Comparison of ENCODE assay signal across 18 cellular contexts in the genomic region with DNA sequence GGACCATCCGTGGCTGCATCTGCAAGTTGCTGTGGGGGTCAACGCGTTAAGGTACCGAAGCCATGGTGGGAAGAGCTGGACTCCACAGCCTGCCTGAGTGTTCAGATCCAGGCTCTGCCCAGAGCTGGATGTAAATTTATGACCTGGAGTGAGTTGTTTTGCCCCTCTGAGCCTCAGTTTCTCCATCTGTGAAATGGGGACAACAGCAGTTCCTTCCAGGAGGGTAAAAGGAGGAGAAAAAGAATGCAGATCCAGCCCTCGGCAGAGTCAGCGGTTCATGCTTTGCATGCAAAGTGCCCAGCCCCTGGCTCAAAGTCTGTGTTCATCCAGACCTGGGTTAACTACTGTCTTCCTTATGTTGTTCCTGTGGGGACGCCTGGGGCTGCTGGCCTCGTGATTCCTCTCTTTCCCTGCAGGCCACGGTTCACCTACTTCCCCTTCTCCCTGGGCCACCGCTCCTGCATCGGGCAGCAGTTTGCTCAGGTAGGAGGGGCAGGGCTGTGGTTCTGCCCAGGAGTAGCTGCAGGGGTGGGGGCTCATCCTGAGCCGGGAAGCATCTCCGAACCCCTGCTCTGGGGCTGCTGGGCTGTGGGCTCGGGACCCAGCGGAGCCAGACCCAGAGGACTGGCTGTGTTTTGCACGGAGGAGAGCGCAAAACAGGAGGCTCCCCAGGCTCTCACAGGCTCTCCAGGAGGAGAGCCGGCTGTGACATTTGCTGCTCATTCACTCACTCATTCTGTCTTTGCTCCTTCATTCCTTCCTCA. TPM values are rescaled to one million over a fixed set of nuclear protein-coding genes. Genes with fewer than 3 reads are reported as not detected.
A peak's percentile ranks its signal among the peaks of the same experiment; 100 is the strongest.
DNase-seq lines count a peak whose midpoint lies in the region; ATAC-seq, FAIRE-seq and TF ChIP-seq lines count a peak whose summit lies in the region.
"Had no signal": no experiment of that assay in that cellular context is flagged by ENCODE, and none has a peak within 500 bp of the region (broad histone marks: within the 10 kb centered on the region; RNA-seq: fewer than 3 reads in every experiment).

No MANE protein-coding gene starts in this region.

- H4K20me1 ChIP-seq in OCI-LY7 (ENCODE audit: insufficient read depth, low read length): no peaks in the 10 kb centered on the region

- CTCF ChIA-PET in activated CD8-positive, alpha-beta memory T cell treated with anti-CD3 and anti-CD28 coated beads, Interleukin-2, amount 10 ng/mL, durations not matched to agents 7 days and 5 days (lab: Charles Lee): no interaction called here
- CTCF ChIA-PET in OCI-LY7 (lab: Charles Lee; ENCODE audit: unreplicated experiment): no interaction called here
- CTCF ChIA-PET in activated CD4-positive, alpha-beta memory T cell treated with anti-CD3 and anti-CD28 coated beads for 36 hours (lab: Charles Lee): interaction anchor here (0.9 kb wide), 1 partner anchor 158 kb away, joined by 3 read pairs; no protein-coding TSS in a partner anchor

- H3K36me3 Mint-ChIP-seq in activated CD8-positive, alpha-beta memory T cell treated with anti-CD3 and anti-CD28 coated beads, Interleukin-2, amount 10 ng/mL, durations not matched to agents 7 days and 5 days: no peaks in the 10 kb centered on the region
- no peaks in the 10 kb centered on the region for H3K36me3 Mint-ChIP-seq in activated CD4-positive, alpha-beta memory T cell treated with anti-CD3 and anti-CD28 coated beads for 36 hours

- H3K4me3 ChIP-seq in lower lobe of right lung (no peak overlapping the region), OCI-LY7 (ENCODE audit: low read depth, low read length, poor library complexity, severe bottlenecking) (no peak overlapping the region), small intestine (ENCODE audit: low read depth in 1 of 2, low read length in 2 of 2) (no peak overlapping the region)

- 58 to 60% (median 58%) methylated on average over 18 of the region's 18 CpGs for WGBS in small intestine, 3 donors

- H3K4me3 Mint-ChIP-seq in stimulated activated naive CD8-positive, alpha-beta T cell treated with anti-CD3 and anti-CD28 coated beads, Interleukin-15, amount 100 ng/mL, for 72 hours: no peak overlapping the region
- no peak overlapping the region for H3K4me3 Mint-ChIP-seq in activated CD8-positive, alpha-beta memory T cell treated with anti-CD3 and anti-CD28 coated beads, Interleukin-2, amount 10 ng/mL, durations not matched to agents 7 days and 5 days
- H3K4me3 Mint-ChIP-seq in activated CD4-positive, alpha-beta memory T cell treated with anti-CD3 and anti-CD28 coated beads for 36 hours: no peak overlapping the region
- H3K4me3 Mint-ChIP-seq: activated CD4-positive, alpha-beta memory T cell treated with anti-CD3 and anti-CD28 coated beads, Interleukin-2, amount 10 ng/mL, durations not matched to agents 7 days and 5 days; activated T-helper 17 cell treated with anti-CD3 and anti-CD28 coated beads, Interleukin-2, amount 50 U/mL, for 72 hours; nephron had no signal

- H3K9me3 ChIP-seq in lower lobe of right lung: no peaks in the 10 kb centered on the region
- H3K9me3 ChIP-seq in OCI-LY7 (ENCODE audit: low read length): no peaks in the 10 kb centered on the region
- H3K9me3 ChIP-seq in small intestine (ENCODE audit: control insufficient read depth, low read depth): no peaks in the 10 kb centered on the region

- H2AFZ ChIP-seq in OCI-LY7 (ENCODE audit: low read length): no peak overlapping the region

- H3K27ac ChIP-seq in lower lobe of right lung: no peak overlapping the region
- no peak overlapping the region for H3K27ac ChIP-seq in OCI-LY7 (ENCODE audit: low read depth, low read length, poor library complexity, severe bottlenecking)
- no peak overlapping the region for H3K27ac ChIP-seq in small intestine (ENCODE audit: low read depth in 1 of 2, low read length in 1 of 2)
- H3K27ac ChIP-seq: epithelial cell of prostate had no signal

- H3K9me3 Mint-ChIP-seq in stimulated activated naive CD8-positive, alpha-beta T cell treated with anti-CD3 and anti-CD28 coated beads, Interleukin-15, amount 100 ng/mL, for 72 hours: no peaks in the 10 kb centered on the region
- H3K9me3 Mint-ChIP-seq in activated CD8-positive, alpha-beta memory T cell treated with anti-CD3 and anti-CD28 coated beads, Interleukin-2, amount 10 ng/mL, durations not matched to agents 7 days and 5 days (ENCODE audit: low read depth): no peaks in the 10 kb centered on the region
- H3K9me3 Mint-ChIP-seq in activated CD4-positive, alpha-beta memory T cell treated with anti-CD3 and anti-CD28 coated beads for 36 hours: no peaks in the 10 kb centered on the region
- H3K9me3 Mint-ChIP-seq: activated CD4-positive, alpha-beta memory T cell treated with anti-CD3 and anti-CD28 coated beads, Interleukin-2, amount 10 ng/mL, durations not matched to agents 7 days and 5 days; activated T-helper 17 cell treated with anti-CD3 and anti-CD28 coated beads, Interleukin-2, amount 50 U/mL, for 72 hours; nephron had no signal

- peaks cover 62% of the 10 kb centered on the region for H3K27me3 Mint-ChIP-seq in stimulated activated naive CD8-positive, alpha-beta T cell treated with anti-CD3 and anti-CD28 coated beads, Interleukin-15, amount 100 ng/mL, for 72 hours
- H3K27me3 Mint-ChIP-seq in activated CD8-positive, alpha-beta memory T cell treated with anti-CD3 and anti-CD28 coated beads, Interleukin-2, amount 10 ng/mL, durations not matched to agents 7 days and 5 days: peaks cover 24% of the 10 kb centered on the region
- peaks cover 25% of the 10 kb centered on the region for H3K27me3 Mint-ChIP-seq in activated CD4-positive, alpha-beta memory T cell treated with anti-CD3 and anti-CD28 coated beads for 36 hours

- H3K27ac Mint-ChIP-seq in stimulated activated naive CD8-positive, alpha-beta T cell treated with anti-CD3 and anti-CD28 coated beads, Interleukin-15, amount 100 ng/mL, for 72 hours: peak overlapping the region in 1 of 2 donors; percentile 76
- no peak overlapping the region for H3K27ac Mint-ChIP-seq in activated CD8-positive, alpha-beta memory T cell treated with anti-CD3 and anti-CD28 coated beads, Interleukin-2, amount 10 ng/mL, durations not matched to agents 7 days and 5 days
- H3K27ac Mint-ChIP-seq in activated CD4-positive, alpha-beta memory T cell treated with anti-CD3 and anti-CD28 coated beads for 36 hours: no peak overlapping the region
- H3K27ac Mint-ChIP-seq: activated CD4-positive, alpha-beta memory T cell treated with anti-CD3 and anti-CD28 coated beads, Interleukin-2, amount 10 ng/mL, durations not matched to agents 7 days and 5 days; activated T-helper 17 cell treated with anti-CD3 and anti-CD28 coated beads, Interleukin-2, amount 50 U/mL, for 72 hours had no signal

- peaks cover 17% of the 10 kb centered on the region for H3K27me3 ChIP-seq in lower lobe of right lung (ENCODE audit: low read depth)
- no peaks in the 10 kb centered on the region for H3K27me3 ChIP-seq in small intestine (ENCODE audit: control insufficient read depth in 2 of 2, insufficient read depth in 2 of 2, low read length in 2 of 2)

- H3K4me1 ChIP-seq in lower lobe of right lung (peaks cover 7% of the 10 kb centered on the region), OCI-LY7 (ENCODE audit: insufficient read depth, low read length, poor library complexity, severe bottlenecking) (no peaks in the 10 kb centered on the region), small intestine (ENCODE audit: control insufficient read depth in 2 of 2, insufficient read depth in 1 of 2, low read depth in 1 of 2, low read length in 1 of 2) (no peaks in the 10 kb centered on the region)

- POLR2A ChIA-PET in OCI-LY7 (lab: Charles Lee): no interaction called here
- POLR2A ChIA-PET in activated CD4-positive, alpha-beta memory T cell treated with anti-CD3 and anti-CD28 coated beads for 36 hours (lab: Charles Lee): no interaction called here

- ATAC-seq in stimulated activated naive CD8-positive, alpha-beta T cell treated with anti-CD3 and anti-CD28 coated beads, Interleukin-15, Interleukin-2, amounts not matched to agents 100 U/mL and 50 U/mL, for 24 hours: peak; percentile 8
- ATAC-seq in stimulated activated naive CD8-positive, alpha-beta T cell treated with anti-CD3 and anti-CD28 coated beads, Interleukin-15, amount 100 ng/mL, for 72 hours: no peak
- ATAC-seq in activated CD8-positive, alpha-beta memory T cell treated with anti-CD3 and anti-CD28 coated beads, Interleukin-2, amount 10 ng/mL, durations not matched to agents 7 days and 5 days: no peak
- ATAC-seq in lower lobe of right lung: no peak
- ATAC-seq: activated T-helper 17 cell treated with anti-CD3 and anti-CD28 coated beads, Interleukin-2, amount 50 U/mL, for 72 hours; Panc1 had no signal

- no TSS peak for BruUV-seq in OCI-LY7 (replicated peaks; lab: Mats Ljungman, UMichigan)

- H3K79me2 ChIP-seq in OCI-LY7 (ENCODE audit: insufficient read depth, low read depth, low read length): no peaks in the 10 kb centered on the region

- H3K36me3 ChIP-seq in lower lobe of right lung (no peaks in the 10 kb centered on the region), OCI-LY7 (ENCODE audit: insufficient read depth, low read length) (no peaks in the 10 kb centered on the region), small intestine (ENCODE audit: control insufficient read depth in 2 of 2, insufficient read depth in 2 of 2, low read length in 2 of 2) (no peaks in the 10 kb centered on the region)

- intact Hi-C loops in lower lobe of right lung (cut with DNase I) (no loop called here), OCI-LY7 (cut with micrococcal nuclease; ENCODE audit: unreplicated experiment) (no loop called here)
- intact Hi-C loops in activated CD4-positive, alpha-beta memory T cell treated with anti-CD3 and anti-CD28 coated beads for 36 hours (cut with micrococcal nuclease): no loop called here

- DNase-seq in stimulated activated naive CD8-positive, alpha-beta T cell treated with anti-CD3 and anti-CD28 coated beads, Interleukin-15, Interleukin-2, amounts not matched to agents 100 U/mL and 50 U/mL, for 24 hours: no peak
- DNase-seq in stimulated activated naive CD8-positive, alpha-beta T cell treated with anti-CD3 and anti-CD28 coated beads, Interleukin-15, amount 100 ng/mL, for 72 hours: no peak
- peak; percentile 27 for DNase-seq in activated CD8-positive, alpha-beta memory T cell treated with anti-CD3 and anti-CD28 coated beads, Interleukin-2, amount 10 ng/mL, durations not matched to agents 7 days and 5 days
- DNase-seq in lower lobe of right lung (peak; percentile 37), OCI-LY7 (ENCODE audit: low spot score) (no peak), small intestine (no peak)
- no peak for DNase-seq in activated CD4-positive, alpha-beta memory T cell treated with anti-CD3 and anti-CD28 coated beads for 36 hours
- no peak for DNase-seq in activated CD4-positive, alpha-beta T cell treated with anti-CD3 and anti-CD28 coated beads for 1 hour
- DNase-seq: mammary epithelial cell; NCI-H82; stimulated activated CD4-positive, alpha-beta T cell treated with anti-CD3 and anti-CD28 coated beads, Interleukin-2, amount 100 ng/mL, for 24 hours; substantia nigra had no signal

- TF ChIP-seq CTCF in lower lobe of right lung (IDR thresholded peaks at IDR 0.05) (no peak), OCI-LY7 (conservative IDR thresholded peaks at IDR 0.05; ENCODE audit: low read length) (no peak)

- no peak overlapping the region for H3K4me2 ChIP-seq in OCI-LY7 (ENCODE audit: low read length)

- no peak for FAIRE-seq in small intestine (lab: Jason Lieb, UNC)
- FAIRE-seq: frontal cortex had no signal

- H3K9me2 ChIP-seq in OCI-LY7 (ENCODE audit: insufficient read depth, low read length): no peaks in the 10 kb centered on the region

- H3K4me1 Mint-ChIP-seq in stimulated activated naive CD8-positive, alpha-beta T cell treated with anti-CD3 and anti-CD28 coated beads, Interleukin-15, amount 100 ng/mL, for 72 hours: no peaks in the 10 kb centered on the region
- H3K4me1 Mint-ChIP-seq in activated CD8-positive, alpha-beta memory T cell treated with anti-CD3 and anti-CD28 coated beads, Interleukin-2, amount 10 ng/mL, durations not matched to agents 7 days and 5 days: no peaks in the 10 kb centered on the region
- H3K4me1 Mint-ChIP-seq in activated CD4-positive, alpha-beta memory T cell treated with anti-CD3 and anti-CD28 coated beads for 36 hours (ENCODE audit: low read depth): no peaks in the 10 kb centered on the region
- H3K4me1 Mint-ChIP-seq: activated T-helper 17 cell treated with anti-CD3 and anti-CD28 coated beads, Interleukin-2, amount 50 U/mL, for 72 hours; nephron had no signal

RNA-seq across cellular contexts. Expression of gene CYP46A1, which starts 41.9 kb away (rescaled TPM):
- under 1 TPM in 1 of 2 experiments, not detected in 1; 0.15 TPM for total RNA-seq in activated CD8-positive, alpha-beta memory T cell treated with anti-CD3 and anti-CD28 coated beads, Interleukin-2, amount 10 ng/mL, durations not matched to agents 7 days and 5 days
- 0.62 TPM for total RNA-seq in lower lobe of right lung
- 2.0 and 4.1 TPM in 2 replicates for total RNA-seq in OCI-LY7 (2014; rRNA removed; shearing (Covaris generic))
- total RNA-seq in OCI-LY7 (2022): 10.8 and 11.0 TPM in 2 replicates
- under 1 TPM in 1 of 3 donors, not detected in 2; 0.64 TPM for polyA plus RNA-seq in small intestine
- total RNA-seq in activated CD4-positive, alpha-beta memory T cell treated with anti-CD3 and anti-CD28 coated beads for 36 hours: under 1 TPM; 0.19 to 0.21 TPM
- total RNA-seq: mammary epithelial cell had no signal
- polyA plus RNA-seq: mammary epithelial cell had no signal

Comparison
In these comparisons a context has a peak if more than half of its experiments do, and no peak if none do; other contexts are left out.
1. DNase-seq: peak in activated CD8-positive, alpha-beta memory T cell treated with anti-CD3 and anti-CD28 coated beads, Interleukin-2, amount 10 ng/mL, durations not matched to agents 7 days and 5 days (single experiment) and lower lobe of right lung (single experiment); none in stimulated activated naive CD8-positive, alpha-beta T cell treated with anti-CD3 and anti-CD28 coated beads, Interleukin-15, Interleukin-2, amounts not matched to agents 100 U/mL and 50 U/mL, for 24 hours (single experiment), stimulated activated naive CD8-positive, alpha-beta T cell treated with anti-CD3 and anti-CD28 coated beads, Interleukin-15, amount 100 ng/mL, for 72 hours (0 of 2), OCI-LY7 (single experiment), small intestine (single experiment), activated CD4-positive, alpha-beta memory T cell treated with anti-CD3 and anti-CD28 coated beads for 36 hours (single experiment) and activated CD4-positive, alpha-beta T cell treated with anti-CD3 and anti-CD28 coated beads for 1 hour (single experiment).